ENCODE assay signal across 8 cellular contexts in genomic region chr22:19970479-19971275, GRCh38. TPM values are rescaled to one million over a fixed set of nuclear protein-coding genes. Genes with fewer than 3 reads are reported as not detected.
A peak's percentile ranks its signal among the peaks of the same experiment; 100 is the strongest.
DNase-seq lines count a peak whose midpoint lies in the region; ATAC-seq and TF ChIP-seq lines count a peak whose summit lies in the region.

No MANE protein-coding gene starts in this region.

- no peaks in the 10 kb centered on the region for H3K27me3 ChIP-seq in AG04450 (ENCODE audit: control insufficient read depth, insufficient read depth, low read length)
- H3K27me3 ChIP-seq in PC-3 (ENCODE audit: low read length): no peaks in the 10 kb centered on the region
- H3K27me3 ChIP-seq in thoracic aorta (replicated peaks; ENCODE audit: insufficient read depth): no peaks in the 10 kb centered on the region

- no peak overlapping the region for H3K27ac ChIP-seq in AG04450 (ENCODE audit: low read depth, low read length)
- no peak overlapping the region for H3K27ac ChIP-seq in PC-3 (ENCODE audit: low read length)
- H3K27ac ChIP-seq in thoracic aorta: peak overlapping the region in 1 of 2 donors; percentile 63

- no peak overlapping the region for H3K9ac ChIP-seq in PC-3 (ENCODE audit: low read length)

- H2AFZ ChIP-seq in PC-3 (ENCODE audit: low read length): no peak overlapping the region

- H3K9me2 ChIP-seq in PC-3 (replicated peaks; ENCODE audit: low read length): no peaks in the 10 kb centered on the region

- H3K4me1 ChIP-seq in PC-3 (ENCODE audit: insufficient read depth, low read length) (peaks cover 6% of the 10 kb centered on the region; the same call in 1 of the 2 replicates), thoracic aorta (ENCODE audit: control insufficient read depth in 1 of 2, low read depth in 2 of 2) (peaks cover 0 to 23% of the 10 kb centered on the region in 2 donors)

- no TSS peak for BruUV-seq in PC-3 (replicated peaks; lab: Mats Ljungman, UMichigan)

- CTCF ChIA-PET in AG04450 (lab: Charles Lee): interaction anchor here (0.7 to 4.4 kb wide), 10 partner anchors 13 to 241 kb away, joined by 3 to 68 read pairs (median 6); partner anchors contain the start of gene TANGO2
- CTCF ChIA-PET in PC-3 (lab: Charles Lee): no interaction called here

- H3K9me3 ChIP-seq in AG04450 (ENCODE audit: control insufficient read depth, insufficient read depth, low read length) (no peaks in the 10 kb centered on the region; the same call in 1 of the 2 replicates), PC-3 (ENCODE audit: low read length) (no peaks in the 10 kb centered on the region), thoracic aorta (no peaks in the 10 kb centered on the region)

- peak; percentile 90 for TF ChIP-seq CTCF in AG04450 (IDR thresholded peaks at IDR 0.05; ENCODE audit: low read depth, low read length)
- TF ChIP-seq CTCF in PC-3 (conservative IDR thresholded peaks at IDR 0.05; ENCODE audit: low read depth, low read length): peak; percentile 72
- peak; percentile 82 for TF ChIP-seq CTCF in fibroblast of pulmonary artery (IDR thresholded peaks at IDR 0.05; ENCODE audit: low read length, missing control alignments)
- TF ChIP-seq CTCF in thoracic aorta (IDR thresholded peaks at IDR 0.05): peak; percentile 98

- DNase-seq in AG04450 (ENCODE audit: low read depth, low spot score) (no peak), GM19238 (ENCODE audit: insufficient read length, low spot score) (peak; percentile 87), PC-3 (peak; percentile 55), activated T-helper 1 cell treated with Interleukin-2 at 50 U/mL for 16 hours (ENCODE audit: low read depth) (peak; percentile 61), fibroblast of pulmonary artery (ENCODE audit: low read depth) (peak; percentile 64), occipital lobe (lab: John Stamatoyannopoulos, UW) (peak; percentile 50), thoracic aorta (ENCODE audit: low spot score) (no peak)

- H3K4me2 ChIP-seq in PC-3 (ENCODE audit: low read length): no peak overlapping the region

- no peaks in the 10 kb centered on the region for H3K79me2 ChIP-seq in PC-3 (ENCODE audit: low read length)

- H3K36me3 ChIP-seq in PC-3 (ENCODE audit: low read depth, low read length) (no peaks in the 10 kb centered on the region), thoracic aorta (peaks cover 50% of the 10 kb centered on the region)

- POLR2A ChIA-PET in AG04450 (lab: Yijun Ruan, JAX) (interaction anchor here (0.5 to 1.8 kb wide), 3 partner anchors 12 to 130 kb away, joined by 4 to 10 read pairs (median 5); no protein-coding TSS in a partner anchor), PC-3 (lab: Charles Lee; ENCODE audit: unreplicated experiment) (no interaction called here)

- H3K4me3 ChIP-seq in AG04450 (ENCODE audit: low read depth, low read length) (no peak overlapping the region), PC-3 (ENCODE audit: low read length) (no peak overlapping the region), fibroblast of pulmonary artery (replicated peaks; ENCODE audit: low read depth, low read length) (no peak overlapping the region), thoracic aorta (no peak overlapping the region)

- H3F3A ChIP-seq in PC-3 (ENCODE audit: low read length, unreplicated experiment): no peaks in the 10 kb centered on the region

- intact Hi-C loops in PC-3 (cut with micrococcal nuclease): loop anchor here (1.0 kb wide), 1 partner anchor 58 kb away; no protein-coding TSS in a partner anchor

- ATAC-seq in PC-3: peak; percentile 82
- peak; percentile 44 for ATAC-seq in thoracic aorta (ENCODE audit: insufficient number of reproducible peaks, low FRiP score, low read depth)
- ATAC-seq in GM19455 (IDR thresholded peaks at IDR 0.05; ENCODE audit: unreplicated experiment): no peak

- no peaks in the 10 kb centered on the region for H4K20me1 ChIP-seq in PC-3 (ENCODE audit: low read length)

RNA-seq across cellular contexts. Expression of gene TXNRD2, which starts 29.1 kb away (rescaled TPM):
- 13.3 and 15.8 TPM in 2 replicates for polyA plus RNA-seq in AG04450 (2011; rRNA removed)
- 15.5 and 20.1 TPM in 2 replicates for polyA minus RNA-seq in AG04450 (2011; rRNA and poly(A)+ RNA removed)
- total RNA-seq in PC-3 (2014; rRNA removed) (23.0 and 32.1 TPM in 2 replicates), occipital lobe (8.0 TPM), thoracic aorta (10 to 100 TPM; 27.4 to 37.6 TPM)

RNA-seq across cellular contexts. Expression of gene COMT, which starts 29.1 kb away (rescaled TPM):
- polyA plus RNA-seq in AG04450 (2011; rRNA removed): 79.4 and 105 TPM in 2 replicates
- 29.9 and 32.0 TPM in 2 replicates for polyA minus RNA-seq in AG04450 (2011; rRNA and poly(A)+ RNA removed)
- total RNA-seq in PC-3 (2014; rRNA removed) (204 and 205 TPM in 2 replicates), occipital lobe (49.0 TPM), thoracic aorta (100 to 1,000 TPM; 230 to 300 TPM)

RNA-seq across cellular contexts. Expression of gene ARVCF, which starts 45.9 kb away (rescaled TPM):
- 5.6 and 8.2 TPM in 2 replicates for polyA plus RNA-seq in AG04450 (2011; rRNA removed)
- 6.6 and 12.0 TPM in 2 replicates for polyA minus RNA-seq in AG04450 (2011; rRNA and poly(A)+ RNA removed)
- total RNA-seq in PC-3 (2014; rRNA removed): 19.7 and 20.0 TPM in 2 replicates
- total RNA-seq in occipital lobe: 47.3 TPM
- 100 to 1,000 TPM in 1 of 2 donors, 10 to 100 TPM in 1; 95.0 to 165 TPM for total RNA-seq in thoracic aorta

RNA-seq across cellular contexts. Expression of gene TANGO2, which starts 50.2 kb away (rescaled TPM):
- polyA plus RNA-seq in AG04450 (2011; rRNA removed): 21.3 and 27.5 TPM in 2 replicates
- polyA minus RNA-seq in AG04450 (2011; rRNA and poly(A)+ RNA removed): 35.8 and 44.2 TPM in 2 replicates
- 23.5 and 33.7 TPM in 2 replicates for total RNA-seq in PC-3 (2014; rRNA removed)
- total RNA-seq in occipital lobe: 15.9 TPM
- 100 to 1,000 TPM in 1 of 2 donors, 10 to 100 TPM in 1; 48.7 to 109 TPM for total RNA-seq in thoracic aorta

Comparison
In these comparisons a context has a peak if more than half of its experiments do, and no peak if none do; other contexts are left out.
1. DNase-seq: peak in GM19238 (single experiment), PC-3 (single experiment), activated T-helper 1 cell treated with Interleukin-2 at 50 U/mL for 16 hours (single experiment), fibroblast of pulmonary artery (single experiment) and occipital lobe (single experiment); none in AG04450 (single experiment) and thoracic aorta (single experiment).
2. Peak in every context shown above with its lines, with median percentiles within 50 percentile points of each other: CTCF ChIP-seq.